ENCODE assay signal across 27 cellular contexts in the genomic region with DNA sequence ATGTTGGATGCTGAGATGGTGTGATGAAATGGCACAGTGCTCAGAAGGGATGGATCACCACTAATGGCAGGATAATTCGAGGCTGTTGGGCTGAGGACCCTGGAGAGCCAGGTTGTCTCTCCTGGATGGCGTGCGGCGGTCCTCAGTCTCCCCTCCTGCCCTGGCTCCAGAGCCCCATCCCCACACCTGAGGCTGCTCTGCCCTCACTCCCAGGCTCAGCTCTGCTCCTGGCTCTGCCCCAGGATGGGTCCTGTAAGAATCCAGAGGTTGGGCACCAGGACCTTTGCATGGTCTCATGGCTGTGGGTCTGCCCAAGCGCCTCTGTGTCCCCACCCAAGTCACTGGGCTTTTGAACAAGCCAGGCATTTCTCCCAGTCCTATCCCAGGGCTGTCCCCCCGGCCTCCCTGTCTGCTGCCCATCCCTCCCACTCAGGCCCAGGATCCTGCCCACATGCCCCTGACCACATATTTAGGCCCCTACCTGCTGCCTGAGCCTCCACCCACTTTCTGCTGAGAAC.
"Had no signal": no experiment of that assay in that cellular context is flagged by ENCODE, and none has a peak within 500 bp of the region (broad histone marks: within the 10 kb centered on the region; RNA-seq: fewer than 3 reads in every experiment).

No MANE protein-coding gene starts in this region.

- H3K27me3 ChIP-seq: adrenal gland, ascending aorta, colonic mucosa, thyroid gland had no signal

- H3K27ac Mint-ChIP-seq: activated B cell treated with CpG ODN at 0.5 μM for 24 hours; activated naive CD8-positive, alpha-beta T cell; activated T-helper 2 cell treated with anti-CD3 and anti-CD28 coated beads, Interferon-gamma antibody, Interleukin-2, Interleukin-4, amounts not matched to agents 10 μg/mL and 5 μg/mL and 100 μg/mL, durations not matched to agents 14 hours and 24 hours and 36 hours; effector memory CD8-positive, alpha-beta T cell; progenitor cell of endocrine pancreas; stimulated activated naive CD8-positive, alpha-beta T cell treated with anti-CD3 and anti-CD28 coated beads, Interleukin-15, Interleukin-2, amounts not matched to agents 100 ng/mL and 50 ng/mL, for 24 hours; T-helper 1 cell treated with Interleukin-12 subunit alpha and Interleukin-12 subunit beta and Interleukin-4 antibody, amounts not matched to agents 30 μg/mL and 1 μg/mL, for 36 hours had no signal

- DNase-seq: activated B cell treated with CpG ODN at 0.5 μM for 24 hours; activated CD4-positive, alpha-beta T cell treated with anti-CD3 and anti-CD28 coated beads for 36 hours; activated CD4-positive, alpha-beta T cell treated with anti-CD3 and anti-CD28 coated beads, Interleukin-2, amount 50 U/mL, for 48 hours; activated CD8-positive, alpha-beta memory T cell treated with anti-CD3 and anti-CD28 coated beads, Interleukin-2, amount 50 U/mL, for 48 hours; activated naive CD4-positive, alpha-beta T cell; activated T-cell treated with anti-CD3 and anti-CD28 coated beads, Interleukin-2, amount 50 U/mL, for 4 hours; adrenal gland; colonic mucosa; dorsolateral prefrontal cortex; effector memory CD8-positive, alpha-beta T cell; gastrocnemius medialis; hippocampal formation; lower lobe of right lung; naive B cell; retina; stimulated activated CD4-positive, alpha-beta T cell treated with anti-CD3 and anti-CD28 coated beads, Interleukin-4, amount 100 ng/mL, for 4 hours; substantia nigra; T1000; thyroid gland had no signal

- H3K9me3 Mint-ChIP-seq: activated B cell treated with CpG ODN at 0.5 μM for 24 hours; activated T-cell treated with anti-CD3 and anti-CD28 coated beads, Interleukin-2, amount 50 U/mL, for 4 hours; activated T-helper 2 cell treated with anti-CD3 and anti-CD28 coated beads, Interferon-gamma antibody, Interleukin-2, Interleukin-4, amounts not matched to agents 10 μg/mL and 5 μg/mL and 100 μg/mL, durations not matched to agents 14 hours and 24 hours and 36 hours; central memory CD8-positive, alpha-beta T cell; effector memory CD8-positive, alpha-beta T cell; stimulated activated naive CD8-positive, alpha-beta T cell treated with anti-CD3 and anti-CD28 coated beads, Interleukin-15, Interleukin-2, amounts not matched to agents 100 ng/mL and 50 ng/mL, for 24 hours; T-helper 1 cell treated with Interleukin-12 subunit alpha and Interleukin-12 subunit beta and Interleukin-4 antibody, amounts not matched to agents 30 μg/mL and 1 μg/mL, for 36 hours had no signal

- H3K4me3 ChIP-seq: adrenal gland, ascending aorta, colonic mucosa, dorsolateral prefrontal cortex, esophagus muscularis mucosa, gastrocnemius medialis, lower lobe of right lung, thyroid gland had no signal

- H3K4me3 Mint-ChIP-seq: activated B cell treated with CpG ODN at 0.5 μM for 24 hours; activated CD4-positive, alpha-beta T cell treated with anti-CD3 and anti-CD28 coated beads for 36 hours; activated naive CD8-positive, alpha-beta T cell; activated T-cell treated with anti-CD3 and anti-CD28 coated beads, Interleukin-2, amount 50 U/mL, for 4 hours; central memory CD8-positive, alpha-beta T cell; effector memory CD8-positive, alpha-beta T cell; naive B cell; stimulated activated naive CD8-positive, alpha-beta T cell treated with anti-CD3 and anti-CD28 coated beads, Interleukin-15, Interleukin-2, amounts not matched to agents 100 ng/mL and 50 ng/mL, for 24 hours; T-helper 1 cell treated with Interleukin-12 subunit alpha and Interleukin-12 subunit beta and Interleukin-4 antibody, amounts not matched to agents 30 μg/mL and 1 μg/mL, for 36 hours had no signal

- H3K27ac ChIP-seq: adrenal gland, ascending aorta, colonic mucosa, dorsolateral prefrontal cortex, esophagus muscularis mucosa, gastrocnemius medialis, lower lobe of right lung, thyroid gland had no signal

- ATAC-seq: activated CD4-positive, alpha-beta T cell treated with anti-CD3 and anti-CD28 coated beads for 36 hours; activated T-cell treated with anti-CD3 and anti-CD28 coated beads, Interleukin-2, amount 50 U/mL, for 4 hours; effector memory CD8-positive, alpha-beta T cell; gastrocnemius medialis; lower lobe of right lung had no signal

- H3K4me1 Mint-ChIP-seq: activated B cell treated with CpG ODN at 0.5 μM for 24 hours; activated CD4-positive, alpha-beta T cell treated with anti-CD3 and anti-CD28 coated beads for 36 hours; central memory CD8-positive, alpha-beta T cell had no signal

- H3K4me1 ChIP-seq: ascending aorta, colonic mucosa, gastrocnemius medialis, lower lobe of right lung, thyroid gland had no signal

- H3K9me3 ChIP-seq: adrenal gland, ascending aorta, colonic mucosa, esophagus muscularis mucosa, gastrocnemius medialis, lower lobe of right lung, thyroid gland had no signal

- H3K36me3 Mint-ChIP-seq: activated naive CD8-positive, alpha-beta T cell; naive B cell had no signal

- H3K36me3 ChIP-seq: adrenal gland, ascending aorta, colonic mucosa, esophagus muscularis mucosa, gastrocnemius medialis, lower lobe of right lung, thyroid gland had no signal
